In genomic region chr6:43522547-43523263, GRCh38 we compare ENCODE assay signal across 19 cellular contexts. TPM values are rescaled to one million over a fixed set of nuclear protein-coding genes. Genes with fewer than 3 reads are reported as not detected.
DNase-seq lines count a peak whose midpoint lies in the region; ATAC-seq and TF ChIP-seq lines count a peak whose summit lies in the region.
"Had no signal": no experiment of that assay in that cellular context is flagged by ENCODE, and none has a peak within 500 bp of the region (broad histone marks: within the 10 kb centered on the region; RNA-seq: fewer than 3 reads in every experiment).

No MANE protein-coding gene starts in this region.

- no peaks in the 10 kb centered on the region for H3K27me3 Mint-ChIP-seq in activated naive CD4-positive, alpha-beta T cell treated with anti-CD3 and anti-CD28 coated beads for 36 hours (ENCODE audit: low read depth)
- H3K27me3 Mint-ChIP-seq in CD4-positive, alpha-beta T cell, result no peaks in the 10 kb centered on the region
- no peaks in the 10 kb centered on the region for H3K27me3 Mint-ChIP-seq in T-helper 17 cell
- H3K27me3 Mint-ChIP-seq in progenitor cell of endocrine pancreas, result no peaks in the 10 kb centered on the region
- no peaks in the 10 kb centered on the region for H3K27me3 Mint-ChIP-seq in activated CD4-positive, alpha-beta memory T cell treated with anti-CD3 and anti-CD28 coated beads for 36 hours

- no peak for DNase-seq in activated naive CD4-positive, alpha-beta T cell treated with anti-CD3 and anti-CD28 coated beads for 36 hours
- DNase-seq in activated naive CD4-positive, alpha-beta T cell treated with anti-CD3 and anti-CD28 coated beads, Interleukin-2, amount 50 U/mL, for 16 hours, result no peak
- DNase-seq in CD4-positive, alpha-beta T cell, result no peak
- no peak for DNase-seq in T-helper 17 cell
- no peak for DNase-seq in progenitor cell of endocrine pancreas (ENCODE audit: low spot score, unreplicated experiment)
- no peak for DNase-seq in activated CD4-positive, alpha-beta memory T cell treated with anti-CD3 and anti-CD28 coated beads for 36 hours
- no peak for DNase-seq in NCI-H2171 (lab: John Stamatoyannopoulos, UW)
- DNase-seq: activated CD4-positive, alpha-beta T cell treated with anti-CD3 and anti-CD28 coated beads, Interleukin-2, amount 50 U/mL, for 4 hours; aorta; BE2C; central memory CD4-positive, alpha-beta T cell; HCEC 1CT; NCI-H187; RPMI8226; SK-N-SH; upper lobe of right lung; WERI-Rb-1 had no signal

- peak overlapping the region; percentile 28 for H3K27ac Mint-ChIP-seq in activated naive CD4-positive, alpha-beta T cell treated with anti-CD3 and anti-CD28 coated beads for 36 hours
- H3K27ac Mint-ChIP-seq in CD4-positive, alpha-beta T cell, result peak overlapping the region; percentile 20
- H3K27ac Mint-ChIP-seq in T-helper 17 cell (peak overlapping the region; percentile 41), progenitor cell of endocrine pancreas (peak overlapping the region; percentile 9)
- H3K27ac Mint-ChIP-seq in activated CD4-positive, alpha-beta memory T cell treated with anti-CD3 and anti-CD28 coated beads for 36 hours, result no peak overlapping the region

- POLR2A ChIA-PET in CD4-positive, alpha-beta T cell (lab: Charles Lee), result interaction anchor here (1.2 kb wide), 1 partner anchor 16 kb away, joined by 3 read pairs; no protein-coding TSS in a partner anchor
- POLR2A ChIA-PET in activated CD4-positive, alpha-beta memory T cell treated with anti-CD3 and anti-CD28 coated beads for 36 hours (lab: Charles Lee), result interaction anchor here (0.7 to 1.1 kb wide), 2 partner anchors 10 to 27 kb away, joined by 3 to 4 read pairs; no protein-coding TSS in a partner anchor

- no peak overlapping the region for H3K27ac ChIP-seq in CD4-positive, alpha-beta T cell (ENCODE audit: low read depth, low read length)
- H3K27ac ChIP-seq: HL-60, upper lobe of right lung, WERI-Rb-1 had no signal

- H3K4me1 Mint-ChIP-seq in activated naive CD4-positive, alpha-beta T cell treated with anti-CD3 and anti-CD28 coated beads for 36 hours (ENCODE audit: low read depth), result peaks cover 3% of the 10 kb centered on the region
- peaks cover 5% of the 10 kb centered on the region for H3K4me1 Mint-ChIP-seq in CD4-positive, alpha-beta T cell (ENCODE audit: low read depth)
- peaks cover 7% of the 10 kb centered on the region for H3K4me1 Mint-ChIP-seq in T-helper 17 cell
- H3K4me1 Mint-ChIP-seq in progenitor cell of endocrine pancreas (ENCODE audit: low read depth), result no peaks in the 10 kb centered on the region
- H3K4me1 Mint-ChIP-seq in activated CD4-positive, alpha-beta memory T cell treated with anti-CD3 and anti-CD28 coated beads for 36 hours (ENCODE audit: low read depth), result no peaks in the 10 kb centered on the region

- ATAC-seq in CD4-positive, alpha-beta T cell (ENCODE audit: poor library complexity), result no peak
- ATAC-seq in T-helper 17 cell, result peak; percentile 27
- no peak for ATAC-seq in activated CD4-positive, CD25-positive, alpha-beta regulatory T cell treated with anti-CD3 and anti-CD28 coated beads, Interleukin-2, amount 50 U/mL, for 24 hours
- ATAC-seq: upper lobe of right lung had no signal

- peaks cover 44% of the 10 kb centered on the region for H3K36me3 Mint-ChIP-seq in activated naive CD4-positive, alpha-beta T cell treated with anti-CD3 and anti-CD28 coated beads for 36 hours (ENCODE audit: low read depth)
- peaks cover 60% of the 10 kb centered on the region for H3K36me3 Mint-ChIP-seq in CD4-positive, alpha-beta T cell (ENCODE audit: low read depth)
- H3K36me3 Mint-ChIP-seq in T-helper 17 cell (ENCODE audit: low read depth), result peaks cover 7% of the 10 kb centered on the region
- H3K36me3 Mint-ChIP-seq in progenitor cell of endocrine pancreas (ENCODE audit: insufficient read depth), result peaks cover 19% of the 10 kb centered on the region
- H3K36me3 Mint-ChIP-seq in activated CD4-positive, alpha-beta memory T cell treated with anti-CD3 and anti-CD28 coated beads for 36 hours, result peaks cover 61% of the 10 kb centered on the region

- no peak for TF ChIP-seq CTCF in CD4-positive, alpha-beta T cell (IDR thresholded peaks at IDR 0.05)
- TF ChIP-seq CTCF in progenitor cell of endocrine pancreas (IDR thresholded peaks at IDR 0.05; ENCODE audit: unreplicated experiment), result no peak

- CTCF ChIA-PET in activated naive CD4-positive, alpha-beta T cell treated with anti-CD3 and anti-CD28 coated beads for 36 hours (lab: Charles Lee), result interaction anchor here (1.1 to 1.9 kb wide), 2 partner anchors 15 to 29 kb away, joined by 3 to 9 read pairs; no protein-coding TSS in a partner anchor
- CTCF ChIA-PET in CD4-positive, alpha-beta T cell (lab: Charles Lee), result interaction anchor here (0.7 kb wide), 1 partner anchor 17 kb away, joined by 3 read pairs; no protein-coding TSS in a partner anchor
- CTCF ChIA-PET in activated CD4-positive, alpha-beta memory T cell treated with anti-CD3 and anti-CD28 coated beads for 36 hours (lab: Charles Lee), result interaction anchor here (1.3 kb wide), 1 partner anchor 16 kb away, joined by 5 read pairs; no protein-coding TSS in a partner anchor

- H3K9me3 Mint-ChIP-seq in activated naive CD4-positive, alpha-beta T cell treated with anti-CD3 and anti-CD28 coated beads for 36 hours, result no peaks in the 10 kb centered on the region
- no peaks in the 10 kb centered on the region for H3K9me3 Mint-ChIP-seq in CD4-positive, alpha-beta T cell
- no peaks in the 10 kb centered on the region for H3K9me3 Mint-ChIP-seq in progenitor cell of endocrine pancreas (ENCODE audit: low read depth)
- no peaks in the 10 kb centered on the region for H3K9me3 Mint-ChIP-seq in activated CD4-positive, alpha-beta memory T cell treated with anti-CD3 and anti-CD28 coated beads for 36 hours

- no peak overlapping the region for H3K4me3 Mint-ChIP-seq in activated naive CD4-positive, alpha-beta T cell treated with anti-CD3 and anti-CD28 coated beads for 36 hours
- H3K4me3 Mint-ChIP-seq in CD4-positive, alpha-beta T cell, result no peak overlapping the region
- H3K4me3 Mint-ChIP-seq in T-helper 17 cell, result no peak overlapping the region
- no peak overlapping the region for H3K4me3 Mint-ChIP-seq in progenitor cell of endocrine pancreas (ENCODE audit: low read depth)
- no peak overlapping the region for H3K4me3 Mint-ChIP-seq in activated CD4-positive, alpha-beta memory T cell treated with anti-CD3 and anti-CD28 coated beads for 36 hours

- H3K9me3 ChIP-seq in CD4-positive, alpha-beta T cell (ENCODE audit: control insufficient read depth, low read length), result no peaks in the 10 kb centered on the region
- no peaks in the 10 kb centered on the region for H3K9me3 ChIP-seq in T-helper 17 cell (ENCODE audit: control insufficient read depth, low read length, poor library complexity, severe bottlenecking)
- H3K9me3 ChIP-seq: BE2C, SK-N-SH, upper lobe of right lung had no signal

- no peaks in the 10 kb centered on the region for H3K27me3 ChIP-seq in CD4-positive, alpha-beta T cell (ENCODE audit: control insufficient read depth, insufficient read depth, low read length)
- H3K27me3 ChIP-seq: BE2C, upper lobe of right lung had no signal

- intact Hi-C loops in activated naive CD4-positive, alpha-beta T cell treated with anti-CD3 and anti-CD28 coated beads for 36 hours (cut with micrococcal nuclease), result no loop called here
- intact Hi-C loops in CD4-positive, alpha-beta T cell (cut with DNase I, micrococcal nuclease), result no loop called here
- intact Hi-C loops in activated CD4-positive, alpha-beta memory T cell treated with anti-CD3 and anti-CD28 coated beads for 36 hours (cut with micrococcal nuclease), result no loop called here

RNA-seq across cellular contexts. Expression of gene POLR1C, which starts 5.8 kb away (rescaled TPM):
- total RNA-seq in activated naive CD4-positive, alpha-beta T cell treated with anti-CD3 and anti-CD28 coated beads for 36 hours, result 10 to 100 TPM; 47.5 to 50.1 TPM
- 10 to 100 TPM; 46.6 to 47.8 TPM for total RNA-seq in CD4-positive, alpha-beta T cell
- 10 to 100 TPM; 51.6 to 54.9 TPM for total RNA-seq in T-helper 17 cell
- total RNA-seq in progenitor cell of endocrine pancreas, result 45.4 and 47.4 TPM in 2 replicates
- 10 to 100 TPM; 46.8 to 49.5 TPM for total RNA-seq in activated CD4-positive, alpha-beta memory T cell treated with anti-CD3 and anti-CD28 coated beads for 36 hours

RNA-seq across cellular contexts. Expression of gene YIPF3, which starts 6.0 kb away (rescaled TPM):
- total RNA-seq in activated naive CD4-positive, alpha-beta T cell treated with anti-CD3 and anti-CD28 coated beads for 36 hours, result 10 to 100 TPM; 26.2 to 26.5 TPM
- total RNA-seq in CD4-positive, alpha-beta T cell, result 10 to 100 TPM; 36.5 to 37.9 TPM
- 10 to 100 TPM; 50.5 to 55.9 TPM for total RNA-seq in T-helper 17 cell
- total RNA-seq in progenitor cell of endocrine pancreas, result 121 and 136 TPM in 2 replicates
- 10 to 100 TPM; 38.3 to 39.3 TPM for total RNA-seq in activated CD4-positive, alpha-beta memory T cell treated with anti-CD3 and anti-CD28 coated beads for 36 hours

RNA-seq across cellular contexts. Expression of gene LRRC73, which starts 12.6 kb away (rescaled TPM):
- under 1 TPM; 0.10 to 0.17 TPM for total RNA-seq in activated naive CD4-positive, alpha-beta T cell treated with anti-CD3 and anti-CD28 coated beads for 36 hours
- total RNA-seq in CD4-positive, alpha-beta T cell, result under 1 TPM; 0.45 to 0.52 TPM
- total RNA-seq in T-helper 17 cell, result under 1 TPM; 0.37 TPM
- 1.5 and 1.6 TPM in 2 replicates for total RNA-seq in progenitor cell of endocrine pancreas
- total RNA-seq in activated CD4-positive, alpha-beta memory T cell treated with anti-CD3 and anti-CD28 coated beads for 36 hours, result under 1 TPM in 1 of 2 experiments, not detected in 1; 0.12 TPM

RNA-seq across cellular contexts. Expression of gene TJAP1, which starts 45.3 kb away (rescaled TPM):
- total RNA-seq in activated naive CD4-positive, alpha-beta T cell treated with anti-CD3 and anti-CD28 coated beads for 36 hours, result 10 to 100 TPM; 23.0 to 24.6 TPM
- total RNA-seq in CD4-positive, alpha-beta T cell, result 10 to 100 TPM; 23.6 to 24.4 TPM
- total RNA-seq in T-helper 17 cell (10 to 100 TPM; 33.2 to 36.3 TPM), progenitor cell of endocrine pancreas (64.5 and 65.8 TPM in 2 replicates)
- total RNA-seq in activated CD4-positive, alpha-beta memory T cell treated with anti-CD3 and anti-CD28 coated beads for 36 hours, result 10 to 100 TPM; 30.5 to 36.2 TPM

RNA-seq across cellular contexts. Expression of gene XPO5, which starts 53.1 kb away (rescaled TPM):
- total RNA-seq in activated naive CD4-positive, alpha-beta T cell treated with anti-CD3 and anti-CD28 coated beads for 36 hours, result 10 to 100 TPM; 74.9 to 93.2 TPM
- 10 to 100 TPM; 26.8 to 31.2 TPM for total RNA-seq in CD4-positive, alpha-beta T cell
- total RNA-seq in T-helper 17 cell (10 to 100 TPM; 38.3 to 48.6 TPM), progenitor cell of endocrine pancreas (64.0 and 70.7 TPM in 2 replicates)
- total RNA-seq in activated CD4-positive, alpha-beta memory T cell treated with anti-CD3 and anti-CD28 coated beads for 36 hours, result 10 to 100 TPM; 83.7 to 97.9 TPM
